Comparison of ENCODE assay signal across 12 cellular contexts in genomic region chr20:39004508-39004907, GRCh38. TPM values are rescaled to one million over a fixed set of nuclear protein-coding genes. Genes with fewer than 3 reads are reported as not detected.
DNase-seq lines count a peak whose midpoint lies in the region; ATAC-seq, FAIRE-seq and TF ChIP-seq lines count a peak whose summit lies in the region.
"Had no signal": no experiment of that assay in that cellular context is flagged by ENCODE, and none has a peak within 500 bp of the region (broad histone marks: within the 10 kb centered on the region; RNA-seq: fewer than 3 reads in every experiment).

No MANE protein-coding gene starts in this region.

- POLR2A ChIA-PET in WTC11 (lab: Charles Lee): no interaction called here

- H3K27me3 Mint-ChIP-seq in WTC11 (ENCODE audit: low read depth): no peaks in the 10 kb centered on the region

- H3K4me3 ChIP-seq in bronchial epithelial cell (ENCODE audit: low read depth, low read length): no peak overlapping the region
- H3K4me3 ChIP-seq in upper lobe of right lung: no peak overlapping the region

- peaks cover 5% of the 10 kb centered on the region for H3K4me1 ChIP-seq in upper lobe of right lung

- CTCF ChIA-PET in WTC11 (lab: Charles Lee): no interaction called here

- H3K4me1 Mint-ChIP-seq in WTC11: peaks cover 11% of the 10 kb centered on the region

- H3K27me3 ChIP-seq in bronchial epithelial cell (ENCODE audit: control insufficient read depth, insufficient read depth, low read length) (no peaks in the 10 kb centered on the region), upper lobe of right lung (no peaks in the 10 kb centered on the region)

- TF ChIP-seq CTCF in bronchial epithelial cell (IDR thresholded peaks at IDR 0.05; ENCODE audit: insufficient read depth, low read length, severe bottlenecking) (no peak), upper lobe of right lung (IDR thresholded peaks at IDR 0.05) (no peak), WTC11 (IDR thresholded peaks at IDR 0.05) (no peak)

- no peak for FAIRE-seq in bronchial epithelial cell (lab: Jason Lieb, UNC)

- intact Hi-C loops in upper lobe of right lung (cut with DNase I): no loop called here

- ATAC-seq in upper lobe of right lung (peak; percentile 57), WTC11 (no peak), HG02840 (IDR thresholded peaks at IDR 0.05; ENCODE audit: low FRiP score, unreplicated experiment) (no peak)

- H3K27ac Mint-ChIP-seq in WTC11: no peak overlapping the region

- H3K9me3 ChIP-seq in upper lobe of right lung: no peaks in the 10 kb centered on the region

- no peaks in the 10 kb centered on the region for H3K9me3 Mint-ChIP-seq in WTC11

- peak; percentile 9 for DNase-seq in stimulated activated CD4-positive, alpha-beta T cell treated with anti-CD3 and anti-CD28 coated beads, Interleukin-12 subunit alpha, Interleukin-12 subunit beta, amount 100 ng/mL, for 4 hours
- no peak for DNase-seq in stimulated activated CD4-positive, alpha-beta T cell treated with anti-CD3 and anti-CD28 coated beads, Interleukin-2, amount 100 ng/mL, for 48 hours
- DNase-seq in NCI-H69 (lab: John Stamatoyannopoulos, UW): peak; percentile 75
- peak; percentile 57 for DNase-seq in bronchial epithelial cell (ENCODE audit: low read depth)
- peak; percentile 71 for DNase-seq in upper lobe of right lung
- DNase-seq in WTC11 (ENCODE audit: low spot score): no peak
- DNase-seq in GF-D8 (lab: John Stamatoyannopoulos, UW): no peak
- DNase-seq: C1 segment of cervical spinal cord, midbrain, retina, T1000 had no signal

- no peak overlapping the region for H3K4me3 Mint-ChIP-seq in WTC11

- no peak overlapping the region for H3K27ac ChIP-seq in upper lobe of right lung

- peaks cover 62% of the 10 kb centered on the region for H3K36me3 Mint-ChIP-seq in WTC11

- H3K36me3 ChIP-seq in bronchial epithelial cell (ENCODE audit: control insufficient read depth, insufficient read depth, low read length) (peaks cover 6% of the 10 kb centered on the region), upper lobe of right lung (peaks cover 96% of the 10 kb centered on the region)

TF ChIP-seq in WTC11, 78 proteins besides CTCF, POLR2A, EP300 and RAD21:
- TF ChIP-seq ZBTB43 (CRISPR knock-in tag; IDR thresholded peaks at IDR 0.05) (no peak), RELA (CRISPR knock-in tag; IDR thresholded peaks at IDR 0.05; ENCODE audit: borderline replicate concordance) (no peak), NFE2L1 (CRISPR knock-in tag; IDR thresholded peaks at IDR 0.05) (no peak), FOXP1 (CRISPR knock-in tag; IDR thresholded peaks at IDR 0.05; ENCODE audit: borderline replicate concordance) (no peak), ZNF425 (CRISPR knock-in tag; conservative IDR thresholded peaks at IDR 0.05) (no peak), ZMAT4 (CRISPR knock-in tag; IDR thresholded peaks at IDR 0.05) (no peak), ZNF532 (CRISPR knock-in tag; IDR thresholded peaks at IDR 0.05; ENCODE audit: borderline replicate concordance) (no peak), E2F5 (CRISPR knock-in tag; IDR thresholded peaks at IDR 0.05) (no peak), TCF7 (CRISPR knock-in tag; IDR thresholded peaks at IDR 0.05; ENCODE audit: low read depth) (no peak), MYBL2 (CRISPR knock-in tag; IDR thresholded peaks at IDR 0.05) (no peak)

RNA-seq across cellular contexts. Expression of gene DHX35, which starts 42.4 kb away (rescaled TPM):
- total RNA-seq in bronchial epithelial cell: 7.4 and 8.2 TPM in 2 replicates
- total RNA-seq in upper lobe of right lung: 11.1 TPM
- 17.8 to 20.4 TPM (median 18.7 TPM) in 3 replicates for total RNA-seq in WTC11 (2021)

Comparison
In these comparisons a context has a peak if more than half of its experiments do, and no peak if none do; other contexts are left out.
1. DNase-seq: peak in stimulated activated CD4-positive, alpha-beta T cell treated with anti-CD3 and anti-CD28 coated beads, Interleukin-12 subunit alpha, Interleukin-12 subunit beta, amount 100 ng/mL, for 4 hours (single experiment), NCI-H69 (single experiment), bronchial epithelial cell (single experiment) and upper lobe of right lung (single experiment); none in stimulated activated CD4-positive, alpha-beta T cell treated with anti-CD3 and anti-CD28 coated beads, Interleukin-2, amount 100 ng/mL, for 48 hours (0 of 2), WTC11 (single experiment) and GF-D8 (single experiment).